In the genomic region with DNA sequence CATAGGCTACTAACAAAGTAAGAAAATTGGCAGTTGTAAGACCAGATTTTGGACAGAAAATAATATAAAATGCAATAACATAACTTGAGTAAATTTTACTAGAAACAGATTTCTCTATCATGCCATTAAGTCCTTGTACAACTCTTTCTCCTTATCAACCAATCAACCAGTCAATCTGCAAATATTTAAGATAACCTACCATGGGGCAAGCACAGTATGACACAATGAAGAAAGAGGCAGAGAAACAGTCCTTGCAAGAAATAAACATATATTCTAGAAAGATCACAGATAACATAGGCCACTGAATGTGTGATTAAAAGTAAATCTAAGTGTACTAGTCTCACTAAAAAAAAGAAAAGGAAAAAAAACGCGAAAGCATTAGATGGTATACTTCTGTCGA, we compare ENCODE assay signal across 37 cellular contexts.
"Had no signal": no experiment of that assay in that cellular context is flagged by ENCODE, and none has a peak within 500 bp of the region (broad histone marks: within the 10 kb centered on the region; RNA-seq: fewer than 3 reads in every experiment).

No MANE protein-coding gene starts in this region.

- H3K27me3 ChIP-seq: brain microvascular endothelial cell, Peyer's patch, SJSA1 had no signal

- H3K36me3 ChIP-seq: brain microvascular endothelial cell, Peyer's patch, SJSA1 had no signal

- H3K9me3 Mint-ChIP-seq: activated B cell treated with CpG ODN at 0.5 μM for 24 hours; activated CD4-positive, alpha-beta memory T cell treated with anti-CD3 and anti-CD28 coated beads for 36 hours; activated naive CD4-positive, alpha-beta T cell treated with anti-CD3 and anti-CD28 coated beads, Interleukin-2, amount 10 ng/mL, durations not matched to agents 7 days and 5 days; activated T-cell treated with anti-CD3 and anti-CD28 coated beads, Interleukin-2, amount 50 U/mL, for 4 hours; activated T-helper 1 cell treated with anti-CD3 and anti-CD28 coated beads, Interleukin-12 subunit alpha, Interleukin-12 subunit beta, Interleukin-2, Interleukin-4 antibody, amounts not matched to agents 30 ng/mL and 10 ng/mL and 1 ng/mL, durations not matched to agents 14 hours and 24 hours and 36 hours; T-cell had no signal

- H3K9me3 ChIP-seq: Peyer's patch, SJSA1, SK-N-SH had no signal

- H3K27me3 Mint-ChIP-seq: activated B cell treated with CpG ODN at 0.5 μM for 24 hours; activated CD4-positive, alpha-beta memory T cell treated with anti-CD3 and anti-CD28 coated beads for 36 hours; activated naive CD4-positive, alpha-beta T cell treated with anti-CD3 and anti-CD28 coated beads, Interleukin-2, amount 10 ng/mL, durations not matched to agents 7 days and 5 days; activated naive CD8-positive, alpha-beta T cell; activated naive CD8-positive, alpha-beta T cell treated with anti-CD3 and anti-CD28 coated beads, Interleukin-2, amount 50 U/mL, for 24 hours; T-cell; T-helper 17 cell had no signal

- H3K27ac ChIP-seq: brain microvascular endothelial cell, Peyer's patch, SJSA1, VCaP had no signal

- H3K4me3 ChIP-seq: Peyer's patch, SJSA1 had no signal

- H3K36me3 Mint-ChIP-seq: activated CD4-positive, alpha-beta memory T cell treated with anti-CD3 and anti-CD28 coated beads for 36 hours had no signal

- H3K4me2 ChIP-seq: SK-N-SH had no signal

- H3K4me3 Mint-ChIP-seq: activated B cell treated with CpG ODN at 0.5 μM for 24 hours; activated CD4-positive, alpha-beta memory T cell treated with anti-CD3 and anti-CD28 coated beads for 36 hours; activated naive CD4-positive, alpha-beta T cell treated with anti-CD3 and anti-CD28 coated beads, Interleukin-2, amount 10 ng/mL, durations not matched to agents 7 days and 5 days; activated naive CD8-positive, alpha-beta T cell; activated naive CD8-positive, alpha-beta T cell treated with anti-CD3 and anti-CD28 coated beads, Interleukin-2, amount 50 U/mL, for 24 hours; activated T-cell treated with anti-CD3 and anti-CD28 coated beads, Interleukin-2, amount 50 U/mL, for 4 hours; activated T-helper 1 cell treated with anti-CD3 and anti-CD28 coated beads, Interleukin-12 subunit alpha, Interleukin-12 subunit beta, Interleukin-2, Interleukin-4 antibody, amounts not matched to agents 30 ng/mL and 10 ng/mL and 1 ng/mL, durations not matched to agents 14 hours and 24 hours and 36 hours; T-cell; T-helper 17 cell had no signal

- H3K27ac Mint-ChIP-seq: activated CD4-positive, alpha-beta memory T cell treated with anti-CD3 and anti-CD28 coated beads for 36 hours; activated naive CD4-positive, alpha-beta T cell treated with anti-CD3 and anti-CD28 coated beads, Interleukin-2, amount 10 ng/mL, durations not matched to agents 7 days and 5 days; activated naive CD8-positive, alpha-beta T cell; activated naive CD8-positive, alpha-beta T cell treated with anti-CD3 and anti-CD28 coated beads, Interleukin-2, amount 50 U/mL, for 24 hours; activated T-helper 1 cell treated with anti-CD3 and anti-CD28 coated beads, Interleukin-12 subunit alpha, Interleukin-12 subunit beta, Interleukin-2, Interleukin-4 antibody, amounts not matched to agents 30 ng/mL and 10 ng/mL and 1 ng/mL, durations not matched to agents 14 hours and 24 hours and 36 hours; T-cell; T-helper 17 cell had no signal

- H3K9ac ChIP-seq: SK-N-SH had no signal

- DNase-seq: activated B cell treated with CpG ODN at 0.5 μM for 24 hours; activated CD4-positive, alpha-beta memory T cell treated with anti-CD3 and anti-CD28 coated beads for 36 hours; activated CD4-positive, alpha-beta T cell treated with anti-CD3 and anti-CD28 coated beads for 4 hours; activated CD4-positive, alpha-beta T cell treated with anti-CD3 and anti-CD28 coated beads, Interleukin-2, amount 50 U/mL, for 1 hour; activated CD4-positive, CD25-positive, alpha-beta regulatory T cell treated with anti-CD3 and anti-CD28 coated beads, Interleukin-2, amount 50 U/mL, for 72 hours; activated CD8-positive, alpha-beta memory T cell treated with anti-CD3 and anti-CD28 coated beads, Interleukin-2, amount 50 U/mL, for 4 hours; activated effector memory CD4-positive, alpha-beta T cell treated with Interleukin-2 at 50 U/mL for 16 hours; activated naive CD4-positive, alpha-beta T cell treated with anti-CD3 and anti-CD28 coated beads, Interleukin-2, amount 10 ng/mL, durations not matched to agents 7 days and 5 days; activated naive CD8-positive, alpha-beta T cell treated with anti-CD3 and anti-CD28 coated beads, Interleukin-2, amount 50 U/mL, for 24 hours; activated T-cell treated with anti-CD3 and anti-CD28 coated beads for 4 hours; activated T-cell treated with anti-CD3 and anti-CD28 coated beads, Interleukin-2, amount 50 U/mL, for 4 hours; amniotic stem cell; aorta; brain microvascular endothelial cell; Karpas-422; KBM-7; NCI-H1105; NCI-H1417 treated with DMSO at 0.1 percent for 48 hours; NCI-H1694; NCI-H1930; NCI-H2081 treated with DMSO at 0.1 percent for 48 hours; NCI-H226; NCI-H510A; NCI-H526; NK-92 treated with Interleukin-12 subunit alpha and Interleukin-12 subunit beta, amount 100 ng/mL, for 24 hours; PC-3; Peyer's patch; RPMI8226; SHP77 treated with DMSO at 0.1 percent for 48 hours; SK-N-SH; T-cell; T-helper 17 cell; T-helper 9 cell had no signal
